ENCODE assay signal across 36 cellular contexts in the genomic region with DNA sequence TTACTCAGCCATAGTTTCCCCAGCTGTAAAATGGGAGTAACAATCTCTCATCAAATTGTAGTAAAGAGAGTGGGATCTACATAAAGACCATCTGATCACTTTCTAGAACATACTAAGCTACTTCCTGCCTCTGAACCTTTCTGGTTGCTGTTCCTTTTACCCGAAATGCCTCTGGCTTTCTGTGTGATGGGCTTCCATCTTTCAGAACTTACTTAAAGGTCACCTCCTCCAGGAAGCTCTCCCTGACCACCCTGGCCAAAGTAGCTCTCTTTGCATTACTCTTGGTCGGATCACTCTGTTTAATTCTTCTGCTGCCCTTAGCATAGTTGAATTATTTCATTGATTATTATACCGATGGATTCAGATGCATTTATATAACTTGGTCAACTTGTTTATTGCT.
A peak's percentile ranks its signal among the peaks of the same experiment; 100 is the strongest.
DNase-seq lines count a peak whose midpoint lies in the region; ATAC-seq, FAIRE-seq and TF ChIP-seq lines count a peak whose summit lies in the region.
"Had no signal": no experiment of that assay in that cellular context is flagged by ENCODE, and none has a peak within 500 bp of the region (broad histone marks: within the 10 kb centered on the region; RNA-seq: fewer than 3 reads in every experiment).

No MANE protein-coding gene starts in this region.

- no peaks in the 10 kb centered on the region for H3K36me3 ChIP-seq in K562 (ENCODE audit: control insufficient read depth, insufficient read depth, low read length)
- H3K36me3 ChIP-seq: BE2C; BLaER1; BLaER1 treated with 17β-estradiol and CSF1 and Interleukin-3, amounts not matched to agents 10 nM and 100 nM had no signal

- peaks cover 6% of the 10 kb centered on the region; the same call in 1 of the 3 replicates for H3K9me3 ChIP-seq in A549
- H3K9me3 ChIP-seq in K562 (replicated peaks; ENCODE audit: control insufficient read depth, insufficient read depth, low read depth, low read length): no peaks in the 10 kb centered on the region
- H3K9me3 ChIP-seq: BE2C; BLaER1; BLaER1 treated with 17β-estradiol and CSF1 and Interleukin-3, amounts not matched to agents 10 nM and 100 nM; Caco-2 had no signal

- H3K27ac ChIP-seq in A549 (no peak overlapping the region), K562 (ENCODE audit: extremely low read depth, low read depth, low read length) (no peak overlapping the region)
- H3K27ac ChIP-seq: 22Rv1; BLaER1; BLaER1 treated with 17β-estradiol and CSF1 and Interleukin-3, amounts not matched to agents 10 nM and 100 nM; C4-2B had no signal

- 29% methylated on average over 3 of the region's 3 CpGs for WGBS in A549 (ENCODE audit: missing lambda C conversion rate)
- WGBS in K562 (ENCODE audit: insufficient coverage, low coverage, missing lambda C conversion rate): 2% methylated on average over 3 of the region's 3 CpGs

- in situ Hi-C loops in K562 (cut with MboI): no loop called here

- POLR2A ChIA-PET in A549 (lab: Yijun Ruan, JAX): no interaction called here
- POLR2A ChIA-PET in K562 (lab: Yijun Ruan, JAX): interaction anchor here (0.6 to 1.1 kb wide), 2 partner anchors 9 to 117 kb away, joined by 3 to 4 read pairs; no protein-coding TSS in a partner anchor

- TF ChIP-seq EP300 in A549 (IDR thresholded peaks at IDR 0.05): no peak
- no peak for TF ChIP-seq EP300 in K562 (IDR thresholded peaks at IDR 0.05; ENCODE audit: low read length)

- no peaks in the 10 kb centered on the region for H3K4me1 ChIP-seq in A549
- peaks cover 0 to 23% of the 10 kb centered on the region in 2 experiments; a peak in 3 of 5 replicates for H3K4me1 ChIP-seq in K562 (replicated peaks in 1 of 2; ENCODE audit: control insufficient read depth in 2 of 2, insufficient read depth in 2 of 2, low read length in 2 of 2)
- H3K4me1 ChIP-seq: BE2C had no signal

- intact Hi-C loops in K562 (cut with micrococcal nuclease): no loop called here

- no TSS peak for BruUV-seq in K562 (replicated peaks; lab: Mats Ljungman, UMichigan)

- no peaks in the 10 kb centered on the region for H4K20me1 ChIP-seq in K562 (replicated peaks; ENCODE audit: control insufficient read depth, insufficient read depth, low read length)
- H4K20me1 ChIP-seq: BLaER1; BLaER1 treated with 17β-estradiol and CSF1 and Interleukin-3, amounts not matched to agents 10 nM and 100 nM had no signal

- no peaks in the 10 kb centered on the region for H3K9me3 Mint-ChIP-seq in stimulated activated naive CD8-positive, alpha-beta T cell treated with anti-CD3 and anti-CD28 coated beads, Interleukin-15, Interleukin-2, amounts not matched to agents 100 ng/mL and 50 ng/mL, for 24 hours
- H3K9me3 Mint-ChIP-seq in stimulated activated naive CD8-positive, alpha-beta T cell treated with anti-CD3 and anti-CD28 coated beads, Interleukin-15, amount 100 ng/mL, for 72 hours: peaks cover 0 to 6% of the 10 kb centered on the region in 2 donors
- peaks cover 8% of the 10 kb centered on the region for H3K9me3 Mint-ChIP-seq in nephron progenitor cell
- H3K9me3 Mint-ChIP-seq: CD4-positive, alpha-beta T cell; CD8-positive, alpha-beta T cell had no signal

- H3K9ac ChIP-seq in K562 (ENCODE audit: insufficient read depth in 1 of 2, low read depth in 2 of 2, low read length in 2 of 2): no peak overlapping the region
- H3K9ac ChIP-seq: BLaER1; BLaER1 treated with 17β-estradiol and CSF1 and Interleukin-3, amounts not matched to agents 10 nM and 100 nM had no signal

- no peak for DNase-seq in stimulated activated naive CD8-positive, alpha-beta T cell treated with anti-CD3 and anti-CD28 coated beads, Interleukin-15, amount 100 ng/mL, for 72 hours
- DNase-seq in A549 (ENCODE audit: low read depth in 1 of 2, low spot score in 1 of 2): no peak
- no peak for DNase-seq in K562 (ENCODE audit: extremely low read depth in 1 of 4, low spot score in 3 of 4)
- no peak for DNase-seq in nephron progenitor cell
- no peak for DNase-seq in occipital lobe (lab: John Stamatoyannopoulos, UW)
- DNase-seq in GOT3 (lab: John Stamatoyannopoulos, UW): no peak
- DNase-seq in HUDEP-2 (lab: John Stamatoyannopoulos, UW; ENCODE audit: unreplicated experiment in 76 of 76): no peak
- DNase-seq: 8988T; ACHN; AML-193; BE2C; C1 segment of cervical spinal cord; Caco-2; Calu3; CD4-positive, alpha-beta memory T cell; CD4-positive, alpha-beta T cell; CD4-positive, CD25-positive, alpha-beta regulatory T cell; CD8-positive, alpha-beta memory T cell; CD8-positive, alpha-beta T cell; COR-L47; DMS 273 treated with DMSO at 0.1 percent for 48 hours; DMS153; DMS53; DMS79; DMS79 treated with DMSO at 0.1 percent for 48 hours; DND-41; EL had no signal

- H3K9me1 ChIP-seq in K562 (ENCODE audit: control insufficient read depth, insufficient read depth, low read length): no peaks in the 10 kb centered on the region

- peaks cover 8 to 34% of the 10 kb centered on the region in 2 experiments for H3K27me3 ChIP-seq in K562 (ENCODE audit: control insufficient read depth in 2 of 2, insufficient read depth in 2 of 2, low read length in 2 of 2)
- H3K27me3 ChIP-seq: BE2C; BLaER1; BLaER1 treated with 17β-estradiol and CSF1 and Interleukin-3, amounts not matched to agents 10 nM and 100 nM had no signal

- peak overlapping the region; percentile 9 for H3K27ac Mint-ChIP-seq in stimulated activated naive CD8-positive, alpha-beta T cell treated with anti-CD3 and anti-CD28 coated beads, Interleukin-15, Interleukin-2, amounts not matched to agents 100 ng/mL and 50 ng/mL, for 24 hours
- H3K27ac Mint-ChIP-seq in stimulated activated naive CD8-positive, alpha-beta T cell treated with anti-CD3 and anti-CD28 coated beads, Interleukin-15, amount 100 ng/mL, for 72 hours: no peak overlapping the region
- H3K27ac Mint-ChIP-seq in nephron progenitor cell: peak overlapping the region; percentile 24
- H3K27ac Mint-ChIP-seq: B cell; CD14-positive monocyte; CD4-positive, alpha-beta memory T cell; CD4-positive, alpha-beta T cell; CD4-positive, CD25-positive, alpha-beta regulatory T cell; CD8-positive, alpha-beta memory T cell; CD8-positive, alpha-beta T cell had no signal

- H3K27me3 Mint-ChIP-seq in stimulated activated naive CD8-positive, alpha-beta T cell treated with anti-CD3 and anti-CD28 coated beads, Interleukin-15, Interleukin-2, amounts not matched to agents 100 ng/mL and 50 ng/mL, for 24 hours: peaks cover 8% of the 10 kb centered on the region
- H3K27me3 Mint-ChIP-seq in stimulated activated naive CD8-positive, alpha-beta T cell treated with anti-CD3 and anti-CD28 coated beads, Interleukin-15, amount 100 ng/mL, for 72 hours: no peaks in the 10 kb centered on the region
- peaks cover 4% of the 10 kb centered on the region for H3K27me3 Mint-ChIP-seq in nephron progenitor cell (ENCODE audit: low read depth, poor library complexity)
- H3K27me3 Mint-ChIP-seq: CD4-positive, CD25-positive, alpha-beta regulatory T cell had no signal

- H3K4me2 ChIP-seq in A549: no peak overlapping the region
- H3K4me2 ChIP-seq in K562 (ENCODE audit: insufficient read depth, low read length): no peak overlapping the region
- H3K4me2 ChIP-seq: BLaER1; BLaER1 treated with 17β-estradiol and CSF1 and Interleukin-3, amounts not matched to agents 10 nM and 100 nM had no signal

- TF ChIP-seq CTCF in A549 (IDR thresholded peaks at IDR 0.05): no peak
- TF ChIP-seq CTCF in K562 (IDR thresholded peaks at IDR 0.05 in 2 of 3, conservative IDR thresholded peaks at IDR 0.05 in 1 of 3; ENCODE audit: insufficient read depth in 2 of 3, low read depth in 1 of 3, low read length in 3 of 3): no peak
- TF ChIP-seq CTCF in nephron progenitor cell (IDR thresholded peaks at IDR 0.05): no peak

- ATAC-seq in stimulated activated naive CD8-positive, alpha-beta T cell treated with anti-CD3 and anti-CD28 coated beads, Interleukin-15, amount 100 ng/mL, for 72 hours: no peak
- no peak for ATAC-seq in A549
- no peak for ATAC-seq in K562
- ATAC-seq: CD8-positive, alpha-beta T cell had no signal

- TF ChIP-seq POLR2A in A549 (IDR thresholded peaks at IDR 0.05; ENCODE audit: low read length) (no peak), K562 (conservative IDR thresholded peaks at IDR 0.05) (no peak)

- peaks cover 4% of the 10 kb centered on the region for H3K36me3 Mint-ChIP-seq in stimulated activated naive CD8-positive, alpha-beta T cell treated with anti-CD3 and anti-CD28 coated beads, Interleukin-15, Interleukin-2, amounts not matched to agents 100 ng/mL and 50 ng/mL, for 24 hours (ENCODE audit: low read depth)
- H3K36me3 Mint-ChIP-seq in nephron progenitor cell (ENCODE audit: low read depth): no peaks in the 10 kb centered on the region
- H3K36me3 Mint-ChIP-seq: CD14-positive monocyte; CD4-positive, alpha-beta memory T cell; CD4-positive, CD25-positive, alpha-beta regulatory T cell; CD8-positive, alpha-beta memory T cell; CD8-positive, alpha-beta T cell had no signal

- H3K4me1 Mint-ChIP-seq in stimulated activated naive CD8-positive, alpha-beta T cell treated with anti-CD3 and anti-CD28 coated beads, Interleukin-15, Interleukin-2, amounts not matched to agents 100 ng/mL and 50 ng/mL, for 24 hours (ENCODE audit: low read depth): peaks cover 14% of the 10 kb centered on the region
- peaks cover 18% of the 10 kb centered on the region for H3K4me1 Mint-ChIP-seq in stimulated activated naive CD8-positive, alpha-beta T cell treated with anti-CD3 and anti-CD28 coated beads, Interleukin-15, amount 100 ng/mL, for 72 hours
- H3K4me1 Mint-ChIP-seq in nephron progenitor cell: peaks cover 61% of the 10 kb centered on the region

- no peak for TF ChIP-seq RAD21 in A549 (conservative IDR thresholded peaks at IDR 0.05 in 1 of 2, IDR thresholded peaks at IDR 0.05 in 1 of 2)
- TF ChIP-seq RAD21 in K562 (CRISPR knock-in tag; conservative IDR thresholded peaks at IDR 0.05 in 1 of 2, IDR thresholded peaks at IDR 0.05 in 1 of 2): no peak

- FAIRE-seq in A549 (lab: Jason Lieb, UNC) (no peak), K562 (lab: Jason Lieb, UNC) (no peak)
- FAIRE-seq: A204.1, D721Med had no signal

- CTCF ChIA-PET in A549 (lab: Yijun Ruan, JAX) (interaction anchor here (1.0 to 10.8 kb wide), 3 partner anchors 238 to 252 kb away, joined by 3 to 244 read pairs (median 11); no protein-coding TSS in a partner anchor), K562 (lab: Yijun Ruan, JAX; ENCODE audit: low intra/inter-chr PET ratio) (no interaction called here)

- no peak overlapping the region for H2AFZ ChIP-seq in K562 (ENCODE audit: low read depth, low read length)

- no peaks in the 10 kb centered on the region for H3K79me2 ChIP-seq in K562 (ENCODE audit: control insufficient read depth, insufficient read depth, low read length)

- H3K4me3 ChIP-seq in A549 (no peak overlapping the region), K562 (no peak overlapping the region)
- H3K4me3 ChIP-seq: BLaER1; BLaER1 treated with 17β-estradiol and CSF1 and Interleukin-3, amounts not matched to agents 10 nM and 100 nM had no signal

- no peak overlapping the region for H3K4me3 Mint-ChIP-seq in stimulated activated naive CD8-positive, alpha-beta T cell treated with anti-CD3 and anti-CD28 coated beads, Interleukin-15, Interleukin-2, amounts not matched to agents 100 ng/mL and 50 ng/mL, for 24 hours
- no peak overlapping the region for H3K4me3 Mint-ChIP-seq in stimulated activated naive CD8-positive, alpha-beta T cell treated with anti-CD3 and anti-CD28 coated beads, Interleukin-15, amount 100 ng/mL, for 72 hours
- no peak overlapping the region for H3K4me3 Mint-ChIP-seq in nephron progenitor cell
- H3K4me3 Mint-ChIP-seq: B cell; CD14-positive monocyte; CD4-positive, alpha-beta memory T cell; CD4-positive, alpha-beta T cell; CD4-positive, CD25-positive, alpha-beta regulatory T cell; CD8-positive, alpha-beta memory T cell; CD8-positive, alpha-beta T cell had no signal

Comparison
In these comparisons a context has a peak if more than half of its experiments do, and no peak if none do; other contexts are left out.
1. H3K27ac Mint-ChIP-seq: peak in stimulated activated naive CD8-positive, alpha-beta T cell treated with anti-CD3 and anti-CD28 coated beads, Interleukin-15, Interleukin-2, amounts not matched to agents 100 ng/mL and 50 ng/mL, for 24 hours (single experiment) and nephron progenitor cell (single experiment); none in stimulated activated naive CD8-positive, alpha-beta T cell treated with anti-CD3 and anti-CD28 coated beads, Interleukin-15, amount 100 ng/mL, for 72 hours (0 of 2).